In genomic region chr22:22928666-22929380, GRCh38 we compare ENCODE assay signal across 8 cellular contexts. TPM values are rescaled to one million over a fixed set of nuclear protein-coding genes. Genes with fewer than 3 reads are reported as not detected.
DNase-seq lines count a peak whose midpoint lies in the region; ATAC-seq and FAIRE-seq lines count a peak whose summit lies in the region.

No MANE protein-coding gene starts in this region.

- FAIRE-seq in urothelium cell line (lab: Jason Lieb, UNC): no peak

- peak; percentile 10 for DNase-seq in GM04504 (ENCODE audit: low read depth)
- DNase-seq in UCSD-AML1 (lab: John Stamatoyannopoulos, UW; ENCODE audit: unreplicated experiment): peak; percentile 85
- DNase-seq in left ventricle myocardium superior: peak; percentile 32
- peak; percentile 94 for DNase-seq in urothelium cell line (ENCODE audit: low spot score)
- no peak for DNase-seq in HT-29 (ENCODE audit: low spot score)
- no peak for DNase-seq in epidermal melanocyte (ENCODE audit: insufficient read length, low spot score)

- ATAC-seq in GM19463 (IDR thresholded peaks at IDR 0.05; ENCODE audit: unreplicated experiment) (peak; percentile 90), HG03442 (IDR thresholded peaks at IDR 0.05; ENCODE audit: unreplicated experiment) (peak; percentile 76), left ventricle myocardium superior (peak; percentile 77)

- intact Hi-C loops in left ventricle myocardium superior (cut with micrococcal nuclease): no loop called here

RNA-seq across cellular contexts. Expression of gene IGLL5, which starts 41.2 kb away (rescaled TPM):
- 0.92 TPM for total RNA-seq in left ventricle myocardium superior
- not detected in 2 replicates for total RNA-seq in HT-29 (2014; rRNA removed; shearing (Covaris generic))

Comparison
In these comparisons a context has a peak if more than half of its experiments do, and no peak if none do; other contexts are left out.
1. DNase-seq: peak in GM04504 (single experiment), UCSD-AML1 (single experiment), left ventricle myocardium superior (single experiment) and urothelium cell line (single experiment); none in HT-29 (single experiment) and epidermal melanocyte (single experiment).
2. Peak in every context shown above with its lines, with median percentiles within 50 percentile points of each other: ATAC-seq.